ENCODE assay signal across 1 cellular context in genomic region chr10:60252688-60253087, GRCh38.
TF ChIP-seq lines count a peak whose summit lies in the region.

No MANE protein-coding gene starts in this region.

TF ChIP-seq in K562, 482 proteins besides CTCF, POLR2A, EP300 and RAD21:
- TF ChIP-seq BHLHE40 (IDR thresholded peaks at IDR 0.05; ENCODE audit: low read length) (0 out of 2 replicates have a peak, but pooled peaks have one; percentile 8), ZNF408 (CRISPR knock-in tag; IDR thresholded peaks at IDR 0.05; ENCODE audit: low read depth) (no peak)
